ENCODE assay signal across 25 cellular contexts in the genomic region with DNA sequence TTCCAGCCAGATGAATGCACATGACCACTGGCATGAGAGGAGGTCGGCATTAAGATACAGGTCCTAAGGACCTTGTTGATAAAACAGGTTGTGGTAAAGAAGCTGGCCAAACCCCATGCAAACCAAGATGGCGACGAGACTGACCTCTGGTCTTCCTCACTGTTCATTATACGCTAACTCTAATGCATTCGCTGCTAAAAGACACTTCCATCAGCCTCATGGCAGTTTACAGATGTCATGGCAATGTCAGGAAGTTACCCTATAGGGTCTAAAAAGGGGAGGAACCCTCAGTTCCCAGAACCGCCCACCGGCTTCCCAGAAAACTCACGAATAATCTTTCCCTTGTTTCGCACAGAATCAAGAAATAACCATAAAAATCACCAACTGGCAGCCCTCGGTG.
"Had no signal": no experiment of that assay in that cellular context is flagged by ENCODE, and none has a peak within 500 bp of the region (broad histone marks: within the 10 kb centered on the region; RNA-seq: fewer than 3 reads in every experiment).

No MANE protein-coding gene starts in this region.

- H3K4me1 ChIP-seq: left ventricle myocardium inferior, prostate gland, right atrium auricular region had no signal

- DNase-seq: dorsolateral prefrontal cortex; effector CD4-positive, alpha-beta T cell; hypothalamus; immature natural killer cell; islet precursor cell; kidney glomerular epithelial cell; left colon; left ventricle myocardium inferior; lower lobe of right lung; natural killer cell; sigmoid colon; stimulated activated CD4-positive, alpha-beta T cell treated with anti-CD3 and anti-CD28 coated beads, Interleukin-2, amount 100 ng/mL, for 24 hours; stimulated activated CD4-positive, alpha-beta T cell treated with anti-CD3 and anti-CD28 coated beads, Interleukin-4, amount 100 ng/mL, for 24 hours; stimulated activated naive CD4-positive, alpha-beta T cell treated with Interleukin-2 at 50 U/mL for 16 hours; stomach; thyroid gland; trophoblast cell had no signal

- H3K4me3 ChIP-seq: dorsolateral prefrontal cortex, left ventricle myocardium inferior, lower lobe of right lung, prostate gland, right atrium auricular region, sigmoid colon, stomach, thyroid gland, vagina had no signal

- H3K4me1 Mint-ChIP-seq: natural killer cell; stimulated activated effector memory CD8-positive, alpha-beta T cell treated with anti-CD3 and anti-CD28 coated beads, Interleukin-12 subunit alpha, Interleukin-12 subunit beta, amount 100 ng/mL, for 72 hours had no signal

- H3K36me3 Mint-ChIP-seq: immature natural killer cell; natural killer cell; stimulated activated effector memory CD8-positive, alpha-beta T cell treated with anti-CD3 and anti-CD28 coated beads, Interleukin-12 subunit alpha, Interleukin-12 subunit beta, amount 100 ng/mL, for 72 hours had no signal

- H3K27me3 ChIP-seq: dorsolateral prefrontal cortex, neutrophil, right atrium auricular region, sigmoid colon, stomach, thyroid gland, vagina had no signal

- H3K9me3 ChIP-seq: neutrophil, prostate gland, right atrium auricular region, sigmoid colon, stomach, thyroid gland, vagina had no signal

- H3K36me3 ChIP-seq: lower lobe of right lung, neutrophil, prostate gland, right atrium auricular region, sigmoid colon, stomach, thyroid gland, vagina had no signal

- H3K27ac Mint-ChIP-seq: natural killer cell; stimulated activated effector memory CD8-positive, alpha-beta T cell treated with anti-CD3 and anti-CD28 coated beads, Interleukin-12 subunit alpha, Interleukin-12 subunit beta, amount 100 ng/mL, for 72 hours had no signal

- FAIRE-seq: frontal cortex had no signal

- H3K27ac ChIP-seq: dorsolateral prefrontal cortex, left ventricle myocardium inferior, lower lobe of right lung, neutrophil, parathyroid adenoma, prostate gland, right atrium auricular region, sigmoid colon, stomach, thyroid gland, vagina had no signal

- H3K4me3 Mint-ChIP-seq: immature natural killer cell; natural killer cell; neural crest cell; stimulated activated effector memory CD8-positive, alpha-beta T cell treated with anti-CD3 and anti-CD28 coated beads, Interleukin-12 subunit alpha, Interleukin-12 subunit beta, amount 100 ng/mL, for 72 hours had no signal

- H3K9me3 Mint-ChIP-seq: immature natural killer cell, natural killer cell, neural crest cell had no signal

- ATAC-seq: lower lobe of right lung; natural killer cell; stimulated activated effector memory CD8-positive, alpha-beta T cell treated with anti-CD3 and anti-CD28 coated beads, Interleukin-12 subunit alpha, Interleukin-12 subunit beta, amount 100 ng/mL, for 72 hours had no signal
